ENCODE assay signal across 18 cellular contexts in genomic region chr6:153162172-153162571, GRCh38. TPM values are rescaled to one million over a fixed set of nuclear protein-coding genes. Genes with fewer than 3 reads are reported as not detected.
A peak's percentile ranks its signal among the peaks of the same experiment; 100 is the strongest.
DNase-seq lines count a peak whose midpoint lies in the region; ATAC-seq and TF ChIP-seq lines count a peak whose summit lies in the region.
"Had no signal": no experiment of that assay in that cellular context is flagged by ENCODE, and none has a peak within 500 bp of the region (broad histone marks: within the 10 kb centered on the region; RNA-seq: fewer than 3 reads in every experiment).

No MANE protein-coding gene starts in this region.

- TF ChIP-seq POLR2A in HCT116 (IDR thresholded peaks at IDR 0.05; ENCODE audit: borderline replicate concordance, extremely low read depth, insufficient read depth, insufficient read length): no peak

- no peak overlapping the region for H4K91ac ChIP-seq in mesenchymal stem cell (ENCODE audit: low read length)

- no peaks in the 10 kb centered on the region for H4K20me1 ChIP-seq in HCT116 (ENCODE audit: insufficient read depth)

- peak overlapping the region in 1 of 2 experiments; percentile 73 for H3K18ac ChIP-seq in mesenchymal stem cell (ENCODE audit: low read depth in 1 of 2, low read length in 2 of 2)

- 0 out of 2 replicates have a peak, but pooled peaks cover 3% of the 10 kb centered on the region for H3K9me2 ChIP-seq in HCT116 (ENCODE audit: insufficient read depth)

- no peaks in the 10 kb centered on the region for H3K79me2 ChIP-seq in HCT116 (ENCODE audit: insufficient read depth, low read length)

- no peak overlapping the region for H3K23ac ChIP-seq in mesenchymal stem cell (ENCODE audit: low read length in 2 of 2)

- intact Hi-C loops in HCT116 (cut with micrococcal nuclease): no loop called here

- H2AFZ ChIP-seq in HCT116 (ENCODE audit: low read depth, low read length, poor library complexity, severe bottlenecking): peak overlapping the region; percentile 48
- H2AFZ ChIP-seq in mesenchymal stem cell (ENCODE audit: low read depth, low read length): no peak overlapping the region

- H3K14ac ChIP-seq in mesenchymal stem cell (ENCODE audit: low read length in 2 of 2): no peak overlapping the region

- DNase-seq in HCT116 (ENCODE audit: low read depth, low spot score) (no peak), WERI-Rb-1 (no peak), epithelial cell of prostate (ENCODE audit: low read depth, low spot score) (no peak), mesenchymal stem cell (peak; percentile 46), NCI-H748 (lab: John Stamatoyannopoulos, UW; ENCODE audit: unreplicated experiment) (no peak)
- DNase-seq in NK-92 treated with Interleukin-12 subunit alpha and Interleukin-12 subunit beta, amount 100 ng/mL, for 24 hours (lab: John Stamatoyannopoulos, UW): no peak
- DNase-seq: ACHN; C1 segment of cervical spinal cord; CD8-positive, alpha-beta memory T cell; DMS53; H7; NCI-H1092 treated with DMSO at 0.1 percent for 48 hours; NCI-H146; NCI-H2029 treated with DMSO at 0.1 percent for 48 hours; NCI-H748 treated with DMSO at 0.1 percent for 48 hours had no signal

- WGBS in mesenchymal stem cell: no CpG with 5 or more reads among the region's 4 CpGs

- TF ChIP-seq CTCF in HCT116 (IDR thresholded peaks at IDR 0.05 in 2 of 3, conservative IDR thresholded peaks at IDR 0.05 in 1 of 3; ENCODE audit: borderline replicate concordance in 1 of 3, insufficient read depth in 1 of 3, low read depth in 2 of 3, low read length in 2 of 3): no peak
- TF ChIP-seq CTCF in WERI-Rb-1 (IDR thresholded peaks at IDR 0.05; ENCODE audit: low read depth, low read length): no peak

- H3K4me1 ChIP-seq in HCT116 (ENCODE audit: control insufficient read depth in 1 of 2, insufficient read depth in 2 of 2, low read length in 2 of 2) (peaks cover 5 to 14% of the 10 kb centered on the region in 2 experiments), mesenchymal stem cell (ENCODE audit: control insufficient read depth, insufficient read depth, low read depth, low read length) (no peaks in the 10 kb centered on the region)

- H3K36me3 ChIP-seq in HCT116 (ENCODE audit: control insufficient read depth in 1 of 2, insufficient read depth in 2 of 2, low read length in 2 of 2) (no peaks in the 10 kb centered on the region), WERI-Rb-1 (no peaks in the 10 kb centered on the region), mesenchymal stem cell (ENCODE audit: control insufficient read depth in 1 of 2, insufficient read depth in 2 of 2, low read depth in 1 of 2, low read length in 2 of 2) (no peaks in the 10 kb centered on the region)
- H3K36me3 ChIP-seq: SJSA1 had no signal

- RAD21 ChIA-PET in HCT116 (lab: Charles Lee; ENCODE audit: low non-redundant PET in 1 of 2, low total read pairs in 2 of 2, uncharacterized antibody in 2 of 2, unreplicated experiment in 2 of 2): no interaction called here

- no peak overlapping the region for H3K27ac ChIP-seq in HCT116 (ENCODE audit: low read depth, low read length)
- peak overlapping the region; percentile 39 for H3K27ac ChIP-seq in WERI-Rb-1
- peak overlapping the region; percentile 21 for H3K27ac ChIP-seq in epithelial cell of prostate
- no peak overlapping the region for H3K27ac ChIP-seq in mesenchymal stem cell (ENCODE audit: low read length, poor library complexity, severe bottlenecking)
- H3K27ac ChIP-seq: SJSA1 had no signal

- no peak for TF ChIP-seq RAD21 in HCT116 (IDR thresholded peaks at IDR 0.05; ENCODE audit: low read depth)

- no peak overlapping the region for H2BK12ac ChIP-seq in mesenchymal stem cell (ENCODE audit: low read length in 2 of 2)

- H3K9ac ChIP-seq in HCT116 (ENCODE audit: low read length): no peak overlapping the region
- peak overlapping the region; percentile 34 for H3K9ac ChIP-seq in mesenchymal stem cell (ENCODE audit: low read length)

- H4K8ac ChIP-seq in mesenchymal stem cell (ENCODE audit: low read length): no peak overlapping the region

- BruUV-seq in HCT116 (replicated peaks; lab: Mats Ljungman, UMichigan): no TSS peak

- ATAC-seq in HCT116 (no peak), HG02678 (IDR thresholded peaks at IDR 0.05; ENCODE audit: unreplicated experiment) (no peak)
- ATAC-seq: Panc1 had no signal

- H2BK15ac ChIP-seq in mesenchymal stem cell (ENCODE audit: low read depth, poor library complexity, severe bottlenecking): no peak overlapping the region

- no peak overlapping the region for H3K4me3 ChIP-seq in HCT116 (replicated peaks in 1 of 2; ENCODE audit: low read depth in 1 of 2, low read length in 2 of 2)
- no peak overlapping the region for H3K4me3 ChIP-seq in WERI-Rb-1 (ENCODE audit: low read depth, low read length)
- H3K4me3 ChIP-seq in mesenchymal stem cell (ENCODE audit: insufficient read depth in 1 of 2, low read depth in 1 of 2, low read length in 2 of 2): no peak overlapping the region
- H3K4me3 ChIP-seq: SJSA1 had no signal

- H3K4me2 ChIP-seq in HCT116 (ENCODE audit: low read length) (no peak overlapping the region), mesenchymal stem cell (ENCODE audit: low read length, poor library complexity, severe bottlenecking) (no peak overlapping the region)

- CTCF ChIA-PET in HCT116 (lab: Charles Lee): no interaction called here

- H2AK5ac ChIP-seq in mesenchymal stem cell (ENCODE audit: low read length, severe bottlenecking): no peak overlapping the region

- H3K79me1 ChIP-seq in mesenchymal stem cell (replicated peaks; ENCODE audit: low read length, poor library complexity, severe bottlenecking): no peaks in the 10 kb centered on the region

- POLR2A ChIA-PET in HCT116 (lab: Charles Lee): no interaction called here

- no peak overlapping the region for H2BK5ac ChIP-seq in mesenchymal stem cell (ENCODE audit: low read depth, low read length, poor library complexity, severe bottlenecking)

- H3K9me3 ChIP-seq in HCT116 (ENCODE audit: control insufficient read depth in 1 of 2, insufficient read depth in 1 of 2, low read depth in 1 of 2, low read length in 2 of 2): no peaks in the 10 kb centered on the region
- no peaks in the 10 kb centered on the region for H3K9me3 ChIP-seq in WERI-Rb-1 (ENCODE audit: severe bottlenecking)
- H3K9me3 ChIP-seq in mesenchymal stem cell (ENCODE audit: control insufficient read depth, low read length): no peaks in the 10 kb centered on the region
- H3K9me3 ChIP-seq: SJSA1 had no signal

- H3K4ac ChIP-seq in mesenchymal stem cell (ENCODE audit: low read depth in 1 of 2, low read length in 2 of 2): no peak overlapping the region

- H2BK120ac ChIP-seq in mesenchymal stem cell (ENCODE audit: low read depth, low read length): no peak overlapping the region

- H3K27me3 ChIP-seq in HCT116 (ENCODE audit: insufficient read depth, low read length): no peaks in the 10 kb centered on the region
- H3K27me3 ChIP-seq in WERI-Rb-1 (ENCODE audit: insufficient read depth, low read depth, severe bottlenecking): no peaks in the 10 kb centered on the region
- no peaks in the 10 kb centered on the region for H3K27me3 ChIP-seq in mesenchymal stem cell (ENCODE audit: control insufficient read depth in 1 of 2, insufficient read depth in 1 of 2, low read length in 2 of 2)
- H3K27me3 ChIP-seq: SJSA1 had no signal

TF ChIP-seq in HCT116, 20 proteins besides CTCF, POLR2A, EP300 and RAD21 (continues in another document):
- TF ChIP-seq SP1 (IDR thresholded peaks at IDR 0.05; ENCODE audit: low read depth) (no peak), ZBTB33 (IDR thresholded peaks at IDR 0.05; ENCODE audit: extremely low read depth, insufficient replicate concordance, low read length) (no peak), FOSL1 (IDR thresholded peaks at IDR 0.05; ENCODE audit: low read depth) (no peak), ELF1 (IDR thresholded peaks at IDR 0.05; ENCODE audit: borderline replicate concordance, low read depth) (no peak), CBX3 (IDR thresholded peaks at IDR 0.05; ENCODE audit: low read depth) (no peak), EGR1 (IDR thresholded peaks at IDR 0.05; ENCODE audit: low read depth) (no peak), ZFX (IDR thresholded peaks at IDR 0.05) (no peak), SRF (IDR thresholded peaks at IDR 0.05; ENCODE audit: low read depth) (no peak), TCF7L2 (IDR thresholded peaks at IDR 0.05; ENCODE audit: borderline replicate concordance, extremely low read depth, insufficient read depth, insufficient read length) (no peak), EZH2phosphoT487 (IDR thresholded peaks at IDR 0.05; ENCODE audit: borderline replicate concordance) (no peak), YY1 (IDR thresholded peaks at IDR 0.05; ENCODE audit: extremely low read depth, insufficient replicate concordance, low read depth, low read length) (no peak)
- TF ChIP-seq, protein P1, sequence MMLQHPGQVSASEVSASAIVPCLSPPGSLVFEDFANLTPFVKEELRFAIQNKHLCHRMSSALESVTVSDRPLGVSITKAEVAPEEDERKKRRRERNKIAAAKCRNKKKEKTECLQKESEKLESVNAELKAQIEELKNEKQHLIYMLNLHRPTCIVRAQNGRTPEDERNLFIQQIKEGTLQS (IDR thresholded peaks at IDR 0.05): no peak

RNA-seq across cellular contexts. Expression of gene RGS17, which starts 31.1 kb away (rescaled TPM):
- 3.9 TPM for total RNA-seq in HCT116 (2021; ENCODE audit: unreplicated experiment)
- polyA plus RNA-seq in HCT116 (2012): 0.89 and 1.2 TPM in 2 replicates
- 15.7 TPM for polyA plus RNA-seq in mesenchymal stem cell (2013, experiment 1 of 2)
- 15.0 TPM for polyA plus RNA-seq in mesenchymal stem cell (2013, experiment 2 of 2)

Comparison
In these comparisons a context has a peak if more than half of its experiments do, and no peak if none do; other contexts are left out.
1. H3K27ac ChIP-seq: peak in WERI-Rb-1 (single experiment) and epithelial cell of prostate (single experiment); none in HCT116 (single experiment) and mesenchymal stem cell (single experiment).